ENCODE assay signal across 1 cellular context in genomic region chr16:19086322-19087199, GRCh38.
A peak's percentile ranks its signal among the peaks of the same experiment; 100 is the strongest.
TF ChIP-seq lines count a peak whose summit lies in the region.

No MANE protein-coding gene starts in this region.

TF ChIP-seq in K562, 482 proteins besides CTCF, POLR2A, EP300 and RAD21 (continued from another document and continues in another):
- TF ChIP-seq ELK3 (CRISPR knock-in tag; IDR thresholded peaks at IDR 0.05) (no peak), FUS (optimal IDR thresholded peaks at IDR 0.05; ENCODE audit: low read depth, low read length) (no peak), THRAP3 (IDR thresholded peaks at IDR 0.05; ENCODE audit: borderline replicate concordance) (no peak), DPF2 (IDR thresholded peaks at IDR 0.05) (no peak), ZBTB40 (IDR thresholded peaks at IDR 0.05) (no peak), ZBTB40 (CRISPR knock-in tag; IDR thresholded peaks at IDR 0.05) (no peak), HMGN3 (IDR thresholded peaks at IDR 0.05; ENCODE audit: borderline replicate concordance, extremely low read depth, insufficient read length, low read depth, low read length) (peak; percentile 52), ZNF124 (CRISPR knock-in tag; IDR thresholded peaks at IDR 0.05) (no peak), STAT5A (IDR thresholded peaks at IDR 0.05; ENCODE audit: borderline replicate concordance, low read length) (no peak), HBP1 (CRISPR knock-in tag; IDR thresholded peaks at IDR 0.05) (0 out of 2 replicates have a peak, but pooled peaks have one; percentile 22), TCF15 (CRISPR knock-in tag; IDR thresholded peaks at IDR 0.05) (no peak), CAMTA2 (CRISPR knock-in tag; conservative IDR thresholded peaks at IDR 0.05) (no peak), MCM5 (IDR thresholded peaks at IDR 0.05; ENCODE audit: low read depth) (no peak), ATF7 (IDR thresholded peaks at IDR 0.05) (peak; percentile 62; the same call in 1 of the 2 replicates), TCF7 (IDR thresholded peaks at IDR 0.05; ENCODE audit: borderline replicate concordance) (no peak), FOXK2 (conservative IDR thresholded peaks at IDR 0.05 in 1 of 2, IDR thresholded peaks at IDR 0.05 in 1 of 2; ENCODE audit: low read depth in 2 of 2) (no peak), BCLAF1 (IDR thresholded peaks at IDR 0.05; ENCODE audit: borderline replicate concordance in 1 of 2, control insufficient read depth in 1 of 2, low read depth in 2 of 2, low read length in 1 of 2) (no peak), POLR2AphosphoS2 (IDR thresholded peaks at IDR 0.05; ENCODE audit: low read length) (no peak), MLLT1 (IDR thresholded peaks at IDR 0.05) (no peak), ARID1B (IDR thresholded peaks at IDR 0.05) (no peak), SFPQ (IDR thresholded peaks at IDR 0.05; ENCODE audit: low read depth, low read length) (no peak), ZBTB34 (CRISPR knock-in tag; IDR thresholded peaks at IDR 0.05) (no peak), PHF21A (IDR thresholded peaks at IDR 0.05; ENCODE audit: borderline replicate concordance, low read depth) (peak; percentile 39; the same call in 1 of the 2 replicates), ZNF165 (CRISPR knock-in tag; IDR thresholded peaks at IDR 0.05; ENCODE audit: borderline replicate concordance) (no peak), SMARCE1 (IDR thresholded peaks at IDR 0.05) (no peak), NR2C2 (CRISPR knock-in tag; IDR thresholded peaks at IDR 0.05) (no peak), NR2C2 (tag; IDR thresholded peaks at IDR 0.05) (no peak), ZNF143 (CRISPR knock-in tag; IDR thresholded peaks at IDR 0.05) (peak; percentile 32; the same call in 1 of the 2 replicates)
